10 cellular contexts compared by ENCODE assay signal in the genomic region with DNA sequence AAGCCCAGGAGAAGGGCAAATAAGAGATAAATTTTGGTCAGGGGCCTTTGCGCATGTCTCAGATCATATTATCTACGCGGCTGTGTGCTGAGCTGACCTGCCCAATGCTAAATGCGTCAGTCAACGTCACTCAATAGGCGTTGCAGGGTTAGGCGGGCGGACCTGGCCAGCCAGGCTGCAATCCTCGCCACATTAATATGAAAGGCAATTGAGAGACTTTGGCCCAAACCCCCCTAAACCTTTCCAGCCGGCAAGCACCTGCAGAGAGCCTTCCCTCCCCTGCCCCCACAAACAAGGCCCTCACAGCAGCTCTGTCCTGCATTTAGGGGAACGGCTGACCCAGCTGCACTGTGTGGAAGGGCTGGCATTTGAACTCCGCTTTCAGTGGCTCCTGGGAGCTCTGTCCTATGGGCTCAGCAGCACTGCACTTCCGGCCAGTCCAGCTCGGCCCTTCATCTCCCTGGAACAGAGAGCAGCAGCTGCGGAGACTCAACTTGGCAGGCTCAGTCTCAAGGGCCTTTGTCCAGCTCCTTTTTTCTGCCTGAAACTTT.
DNase-seq lines count a peak whose midpoint lies in the region; ATAC-seq lines count a peak whose summit lies in the region.
"Had no signal": no experiment of that assay in that cellular context is flagged by ENCODE, and none has a peak within 500 bp of the region (broad histone marks: within the 10 kb centered on the region; RNA-seq: fewer than 3 reads in every experiment).

No MANE protein-coding gene starts in this region.

- no peak overlapping the region for H2BK5ac ChIP-seq in mesendoderm (ENCODE audit: low read length)

- H3K27me3 ChIP-seq in SJCRH30 (no peaks in the 10 kb centered on the region), mesendoderm (ENCODE audit: insufficient read depth, low read length, poor library complexity) (no peaks in the 10 kb centered on the region)

- H2BK120ac ChIP-seq in mesendoderm (ENCODE audit: low read depth, low read length): no peak overlapping the region

- H3K9me3 ChIP-seq in SJCRH30 (replicated peaks): no peaks in the 10 kb centered on the region

- H2BK15ac ChIP-seq in mesendoderm (replicated peaks; ENCODE audit: low read depth): no peak overlapping the region

- DNase-seq in SJCRH30: peak; percentile 91 to 92
- DNase-seq in fibroblast of gingiva (ENCODE audit: low read depth): peak; percentile 33
- no peak for DNase-seq in mesendoderm
- DNase-seq in superior temporal gyrus (ENCODE audit: extremely low spot score): peak; percentile 70
- no peak for DNase-seq in SW480 (ENCODE audit: low spot score)
- DNase-seq in stimulated activated naive CD8-positive, alpha-beta T cell treated with anti-CD3 and anti-CD28 coated beads, Interleukin-15, amount 100 ng/mL, for 72 hours: no peak
- DNase-seq in activated naive CD4-positive, alpha-beta T cell treated with anti-CD3 and anti-CD28 coated beads, Interleukin-2, amount 50 U/mL, for 72 hours (ENCODE audit: low spot score in 2 of 2): no peak
- DNase-seq: activated CD8-positive, alpha-beta memory T cell treated with anti-CD3 and anti-CD28 coated beads, Interleukin-2, amount 50 U/mL, for 48 hours; stimulated activated CD4-positive, alpha-beta T cell treated with anti-CD3 and anti-CD28 coated beads, Interleukin-4, amount 100 ng/mL, for 1 hour had no signal

- H2AK5ac ChIP-seq in mesendoderm (ENCODE audit: low read length): no peak overlapping the region

- no peak overlapping the region for H3K4me3 Mint-ChIP-seq in stimulated activated naive CD8-positive, alpha-beta T cell treated with anti-CD3 and anti-CD28 coated beads, Interleukin-15, amount 100 ng/mL, for 72 hours

- H3K36me3 Mint-ChIP-seq in activated naive CD4-positive, alpha-beta T cell treated with anti-CD3 and anti-CD28 coated beads, Interleukin-2, amount 50 U/mL, for 72 hours: peaks cover 0 to 14% of the 10 kb centered on the region in 2 donors

- H3K79me2 ChIP-seq in mesendoderm (ENCODE audit: control insufficient read depth, insufficient read depth, low read length): no peaks in the 10 kb centered on the region

- WGBS in mesendoderm (ENCODE audit: extremely low coverage, insufficient coverage, low lambda C conversion rate): no CpG with 5 or more reads among the region's 15 CpGs

- no peak overlapping the region for H3K4me2 ChIP-seq in mesendoderm (ENCODE audit: low read length)

- H3K9me3 Mint-ChIP-seq in stimulated activated naive CD8-positive, alpha-beta T cell treated with anti-CD3 and anti-CD28 coated beads, Interleukin-15, amount 100 ng/mL, for 72 hours: no peaks in the 10 kb centered on the region
- no peaks in the 10 kb centered on the region for H3K9me3 Mint-ChIP-seq in activated naive CD4-positive, alpha-beta T cell treated with anti-CD3 and anti-CD28 coated beads, Interleukin-2, amount 50 U/mL, for 72 hours

- H3K9ac ChIP-seq in mesendoderm (ENCODE audit: low read length): no peak overlapping the region

- H4K5ac ChIP-seq in mesendoderm (ENCODE audit: low read length): no peak overlapping the region

- H3K36me3 ChIP-seq in SJCRH30: no peaks in the 10 kb centered on the region
- H3K36me3 ChIP-seq in mesendoderm (ENCODE audit: control insufficient read depth, insufficient read depth, low read length): no peaks in the 10 kb centered on the region

- no peak overlapping the region for H3K23ac ChIP-seq in mesendoderm (ENCODE audit: low read length)

- no peak overlapping the region for H3K27ac Mint-ChIP-seq in stimulated activated naive CD8-positive, alpha-beta T cell treated with anti-CD3 and anti-CD28 coated beads, Interleukin-15, amount 100 ng/mL, for 72 hours
- H3K27ac Mint-ChIP-seq in activated naive CD4-positive, alpha-beta T cell treated with anti-CD3 and anti-CD28 coated beads, Interleukin-2, amount 50 U/mL, for 72 hours: no peak overlapping the region

- no peaks in the 10 kb centered on the region for H3K79me1 ChIP-seq in mesendoderm (ENCODE audit: low read length)

- no peak overlapping the region for H3K18ac ChIP-seq in mesendoderm (ENCODE audit: low read length)

- ATAC-seq in GM18498 (IDR thresholded peaks at IDR 0.05; ENCODE audit: unreplicated experiment): no peak
- no peak for ATAC-seq in stimulated activated naive CD8-positive, alpha-beta T cell treated with anti-CD3 and anti-CD28 coated beads, Interleukin-15, amount 100 ng/mL, for 72 hours
- no peak for ATAC-seq in activated naive CD4-positive, alpha-beta T cell treated with anti-CD3 and anti-CD28 coated beads, Interleukin-2, amount 50 U/mL, for 72 hours

- H3K27me3 Mint-ChIP-seq in stimulated activated naive CD8-positive, alpha-beta T cell treated with anti-CD3 and anti-CD28 coated beads, Interleukin-15, amount 100 ng/mL, for 72 hours: no peaks in the 10 kb centered on the region

- H3K4me1 ChIP-seq in SJCRH30: peaks cover 48% of the 10 kb centered on the region
- H3K4me1 ChIP-seq in mesendoderm (ENCODE audit: control insufficient read depth, low read depth, low read length): no peaks in the 10 kb centered on the region

- H3K56ac ChIP-seq in mesendoderm (ENCODE audit: low read length): no peak overlapping the region

- H3K4me3 ChIP-seq in SJCRH30 (no peak overlapping the region), mesendoderm (ENCODE audit: low read length) (no peak overlapping the region)

- no peak overlapping the region for H3K4ac ChIP-seq in mesendoderm (ENCODE audit: low read depth, low read length)

- no peak overlapping the region for H4K8ac ChIP-seq in mesendoderm (ENCODE audit: low read depth, low read length)

- H3K4me1 Mint-ChIP-seq in stimulated activated naive CD8-positive, alpha-beta T cell treated with anti-CD3 and anti-CD28 coated beads, Interleukin-15, amount 100 ng/mL, for 72 hours: peaks cover 16% of the 10 kb centered on the region

- H3K27ac ChIP-seq in SJCRH30: peak overlapping the region; percentile 84
- H3K27ac ChIP-seq in mesendoderm (ENCODE audit: low read depth, low read length): peak overlapping the region; percentile 6

Comparison
In these comparisons a context has a peak if more than half of its experiments do, and no peak if none do; other contexts are left out.
1. DNase-seq: peak in SJCRH30 (2 of 2), fibroblast of gingiva (single experiment) and superior temporal gyrus (single experiment); none in mesendoderm (single experiment), SW480 (single experiment), stimulated activated naive CD8-positive, alpha-beta T cell treated with anti-CD3 and anti-CD28 coated beads, Interleukin-15, amount 100 ng/mL, for 72 hours (0 of 2) and activated naive CD4-positive, alpha-beta T cell treated with anti-CD3 and anti-CD28 coated beads, Interleukin-2, amount 50 U/mL, for 72 hours (0 of 2).